Comparison of ENCODE assay signal across 20 cellular contexts in the genomic region with DNA sequence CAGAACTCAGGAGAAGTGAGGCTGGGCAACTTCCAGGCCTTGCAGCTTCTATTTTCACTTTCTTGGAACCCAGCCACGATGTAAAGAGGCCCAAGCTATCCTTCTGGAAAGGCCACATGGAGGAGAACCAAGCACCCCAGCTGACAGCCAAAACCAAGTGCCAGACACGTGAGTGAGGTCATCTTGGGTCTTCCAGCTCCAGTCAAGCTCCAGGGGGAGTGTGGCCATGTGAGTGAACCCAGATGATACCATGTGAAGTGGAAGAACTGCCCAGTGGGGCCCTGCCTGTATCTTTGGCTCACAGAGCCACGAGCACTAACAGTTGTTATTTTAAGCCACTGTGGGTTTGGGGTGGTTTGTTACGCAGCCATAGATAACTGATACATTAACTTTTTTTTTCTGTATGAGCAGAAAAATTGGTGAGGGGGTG.
DNase-seq lines count a peak whose midpoint lies in the region; ATAC-seq and TF ChIP-seq lines count a peak whose summit lies in the region.
"Had no signal": no experiment of that assay in that cellular context is flagged by ENCODE, and none has a peak within 500 bp of the region (broad histone marks: within the 10 kb centered on the region; RNA-seq: fewer than 3 reads in every experiment).

No MANE protein-coding gene starts in this region.

- no peak overlapping the region for H2AK5ac ChIP-seq in mesenchymal stem cell (ENCODE audit: low read length, severe bottlenecking)

- no peak overlapping the region for H2BK5ac ChIP-seq in mesenchymal stem cell (ENCODE audit: low read depth, low read length, poor library complexity, severe bottlenecking)

- H3K14ac ChIP-seq in mesenchymal stem cell (ENCODE audit: low read length in 2 of 2) = no peak overlapping the region

- peaks cover 34% of the 10 kb centered on the region for H3F3A ChIP-seq in neural progenitor cell (ENCODE audit: low read depth)

- TF ChIP-seq CTCF in AG04450 (IDR thresholded peaks at IDR 0.05; ENCODE audit: low read depth, low read length) (no peak), neural progenitor cell (IDR thresholded peaks at IDR 0.05) (no peak)

- 74% methylated on average over 4 of the region's 4 CpGs for WGBS in mesenchymal stem cell

- H3K4me3 Mint-ChIP-seq in dendritic cell treated with granulocyte-macrophage colony-stimulating factor and Interleukin-4, amounts not matched to agents 40 ng/mL and 50 ng/mL, for 4 days = no peak overlapping the region
- no peak overlapping the region for H3K4me3 Mint-ChIP-seq in neural progenitor cell
- no peak overlapping the region for H3K4me3 Mint-ChIP-seq in activated T-helper 2 cell treated with anti-CD3 and anti-CD28 coated beads, Interferon-gamma antibody, Interleukin-2, Interleukin-4, amounts not matched to agents 10 μg/mL and 5 μg/mL and 100 μg/mL, durations not matched to agents 14 hours and 24 hours and 36 hours (ENCODE audit: low read depth)
- H3K4me3 Mint-ChIP-seq: activated T-helper 17 cell treated with anti-CD3 and anti-CD28 coated beads, Interleukin-2, amount 50 U/mL, for 72 hours; HFFc6; neural crest cell; stimulated activated naive CD8-positive, alpha-beta T cell treated with anti-CD3 and anti-CD28 coated beads, Interleukin-15, Interleukin-2, amounts not matched to agents 100 ng/mL and 50 ng/mL, for 24 hours had no signal

- no peaks in the 10 kb centered on the region for H4K20me1 ChIP-seq in neural progenitor cell (ENCODE audit: low read depth)

- peaks cover 15% of the 10 kb centered on the region for H3K4me1 ChIP-seq in mesenchymal stem cell (ENCODE audit: control insufficient read depth, insufficient read depth, low read depth, low read length)
- peaks cover 22% of the 10 kb centered on the region for H3K4me1 ChIP-seq in neural progenitor cell

- H2BK15ac ChIP-seq in mesenchymal stem cell (ENCODE audit: low read depth, poor library complexity, severe bottlenecking) = no peak overlapping the region

- H3K27ac ChIP-seq in AG04450 (ENCODE audit: low read depth, low read length) (peak overlapping the region; percentile 21), mesenchymal stem cell (ENCODE audit: low read length, poor library complexity, severe bottlenecking) (no peak overlapping the region), neural progenitor cell (no peak overlapping the region)
- H3K27ac ChIP-seq: vagina had no signal

- peaks cover 9% of the 10 kb centered on the region for H3K27me3 Mint-ChIP-seq in dendritic cell treated with granulocyte-macrophage colony-stimulating factor and Interleukin-4, amounts not matched to agents 40 ng/mL and 50 ng/mL, for 4 days
- H3K27me3 Mint-ChIP-seq in neural progenitor cell (ENCODE audit: insufficient read depth, low read depth) = peaks cover 14% of the 10 kb centered on the region
- peaks cover 3% of the 10 kb centered on the region for H3K27me3 Mint-ChIP-seq in activated T-helper 2 cell treated with anti-CD3 and anti-CD28 coated beads, Interferon-gamma antibody, Interleukin-2, Interleukin-4, amounts not matched to agents 10 μg/mL and 5 μg/mL and 100 μg/mL, durations not matched to agents 14 hours and 24 hours and 36 hours (ENCODE audit: low read depth)
- H3K27me3 Mint-ChIP-seq: activated T-helper 17 cell treated with anti-CD3 and anti-CD28 coated beads, Interleukin-2, amount 50 U/mL, for 72 hours; stimulated activated naive CD8-positive, alpha-beta T cell treated with anti-CD3 and anti-CD28 coated beads, Interleukin-15, Interleukin-2, amounts not matched to agents 100 ng/mL and 50 ng/mL, for 24 hours had no signal

- H3K4me2 ChIP-seq in mesenchymal stem cell (ENCODE audit: low read length, poor library complexity, severe bottlenecking) = no peak overlapping the region
- no peak overlapping the region for H3K4me2 ChIP-seq in neural progenitor cell

- H3K79me2 ChIP-seq in neural progenitor cell (ENCODE audit: low read depth) = no peaks in the 10 kb centered on the region

- intact Hi-C loops in dendritic cell treated with granulocyte-macrophage colony-stimulating factor and Interleukin-4, amounts not matched to agents 40 ng/mL and 50 ng/mL, for 4 days (cut with micrococcal nuclease) = no loop called here
- intact Hi-C loops in head of caudate nucleus (cut with DNase I) = no loop called here
- intact Hi-C loops in activated T-helper 2 cell treated with anti-CD3 and anti-CD28 coated beads, Interferon-gamma antibody, Interleukin-2, Interleukin-4, amounts not matched to agents 10 μg/mL and 5 μg/mL and 100 μg/mL, durations not matched to agents 14 hours and 24 hours and 36 hours (cut with micrococcal nuclease) = no loop called here

- no peaks in the 10 kb centered on the region for H3K36me3 ChIP-seq in MG63
- H3K36me3 ChIP-seq in mesenchymal stem cell (ENCODE audit: control insufficient read depth in 1 of 2, insufficient read depth in 2 of 2, low read depth in 1 of 2, low read length in 2 of 2) = no peaks in the 10 kb centered on the region
- H3K36me3 ChIP-seq in neural progenitor cell = no peaks in the 10 kb centered on the region
- H3K36me3 ChIP-seq: vagina had no signal

- CTCF ChIA-PET in AG04450 (lab: Charles Lee) = no interaction called here

- peak overlapping the region in 1 of 2 experiments; percentile 52 for H3K4ac ChIP-seq in mesenchymal stem cell (ENCODE audit: low read depth in 1 of 2, low read length in 2 of 2)

- no peak overlapping the region for H2BK120ac ChIP-seq in mesenchymal stem cell (ENCODE audit: low read depth, low read length)

- H3K27ac Mint-ChIP-seq in dendritic cell treated with granulocyte-macrophage colony-stimulating factor and Interleukin-4, amounts not matched to agents 40 ng/mL and 50 ng/mL, for 4 days = peak overlapping the region; percentile 9
- no peak overlapping the region for H3K27ac Mint-ChIP-seq in neural progenitor cell
- no peak overlapping the region for H3K27ac Mint-ChIP-seq in activated T-helper 2 cell treated with anti-CD3 and anti-CD28 coated beads, Interferon-gamma antibody, Interleukin-2, Interleukin-4, amounts not matched to agents 10 μg/mL and 5 μg/mL and 100 μg/mL, durations not matched to agents 14 hours and 24 hours and 36 hours
- H3K27ac Mint-ChIP-seq: activated T-helper 17 cell treated with anti-CD3 and anti-CD28 coated beads, Interleukin-2, amount 50 U/mL, for 72 hours; HFFc6; stimulated activated naive CD8-positive, alpha-beta T cell treated with anti-CD3 and anti-CD28 coated beads, Interleukin-15, Interleukin-2, amounts not matched to agents 100 ng/mL and 50 ng/mL, for 24 hours had no signal

- no peaks in the 10 kb centered on the region for H3K36me3 Mint-ChIP-seq in dendritic cell treated with granulocyte-macrophage colony-stimulating factor and Interleukin-4, amounts not matched to agents 40 ng/mL and 50 ng/mL, for 4 days (ENCODE audit: low read depth)
- H3K36me3 Mint-ChIP-seq in neural progenitor cell = peaks cover 2% of the 10 kb centered on the region
- no peaks in the 10 kb centered on the region for H3K36me3 Mint-ChIP-seq in activated T-helper 2 cell treated with anti-CD3 and anti-CD28 coated beads, Interferon-gamma antibody, Interleukin-2, Interleukin-4, amounts not matched to agents 10 μg/mL and 5 μg/mL and 100 μg/mL, durations not matched to agents 14 hours and 24 hours and 36 hours (ENCODE audit: low read depth)

- H3K9me3 ChIP-seq in AG04450 (ENCODE audit: control insufficient read depth, insufficient read depth, low read length) = peaks cover 9% of the 10 kb centered on the region
- H3K9me3 ChIP-seq in MG63 = peaks cover 6% of the 10 kb centered on the region; the same call in 1 of the 2 replicates
- H3K9me3 ChIP-seq in mesenchymal stem cell (ENCODE audit: control insufficient read depth, low read length) = peaks cover 4% of the 10 kb centered on the region
- H3K9me3 ChIP-seq in neural progenitor cell (ENCODE audit: low read depth) = no peaks in the 10 kb centered on the region
- H3K9me3 ChIP-seq: vagina had no signal

- no peak overlapping the region for H2AFZ ChIP-seq in mesenchymal stem cell (ENCODE audit: low read depth, low read length)
- H2AFZ ChIP-seq in neural progenitor cell (replicated peaks) = no peak overlapping the region

- H4K91ac ChIP-seq in mesenchymal stem cell (ENCODE audit: low read length) = peak overlapping the region; percentile 75

- H3K9ac ChIP-seq in mesenchymal stem cell (ENCODE audit: low read length) (no peak overlapping the region), neural progenitor cell (no peak overlapping the region)

- H3K27me3 ChIP-seq in AG04450 (ENCODE audit: control insufficient read depth, insufficient read depth, low read length) = no peaks in the 10 kb centered on the region
- H3K27me3 ChIP-seq in MG63 = no peaks in the 10 kb centered on the region
- H3K27me3 ChIP-seq in mesenchymal stem cell (ENCODE audit: control insufficient read depth in 1 of 2, insufficient read depth in 1 of 2, low read length in 2 of 2) = no peaks in the 10 kb centered on the region
- H3K27me3 ChIP-seq in neural progenitor cell = no peaks in the 10 kb centered on the region
- H3K27me3 ChIP-seq: vagina had no signal

- no peak overlapping the region for H4K8ac ChIP-seq in mesenchymal stem cell (ENCODE audit: low read length)

- H3K9me3 Mint-ChIP-seq in dendritic cell treated with granulocyte-macrophage colony-stimulating factor and Interleukin-4, amounts not matched to agents 40 ng/mL and 50 ng/mL, for 4 days = no peaks in the 10 kb centered on the region
- no peaks in the 10 kb centered on the region for H3K9me3 Mint-ChIP-seq in neural progenitor cell
- H3K9me3 Mint-ChIP-seq in activated T-helper 2 cell treated with anti-CD3 and anti-CD28 coated beads, Interferon-gamma antibody, Interleukin-2, Interleukin-4, amounts not matched to agents 10 μg/mL and 5 μg/mL and 100 μg/mL, durations not matched to agents 14 hours and 24 hours and 36 hours = no peaks in the 10 kb centered on the region
- H3K9me3 Mint-ChIP-seq: activated T-helper 17 cell treated with anti-CD3 and anti-CD28 coated beads, Interleukin-2, amount 50 U/mL, for 72 hours; HFFc6; neural crest cell; stimulated activated naive CD8-positive, alpha-beta T cell treated with anti-CD3 and anti-CD28 coated beads, Interleukin-15, Interleukin-2, amounts not matched to agents 100 ng/mL and 50 ng/mL, for 24 hours had no signal

- H3K4me3 ChIP-seq in AG04450 (ENCODE audit: low read depth, low read length) (no peak overlapping the region), MG63 (no peak overlapping the region), mesenchymal stem cell (ENCODE audit: insufficient read depth in 1 of 2, low read depth in 1 of 2, low read length in 2 of 2) (no peak overlapping the region), neural progenitor cell (no peak overlapping the region)
- H3K4me3 ChIP-seq: vagina had no signal

- ATAC-seq in GM21360 (IDR thresholded peaks at IDR 0.05; ENCODE audit: unreplicated experiment) = no peak
- ATAC-seq: activated T-helper 17 cell treated with anti-CD3 and anti-CD28 coated beads, Interleukin-2, amount 50 U/mL, for 72 hours had no signal

- H3K18ac ChIP-seq in mesenchymal stem cell (ENCODE audit: low read depth in 1 of 2, low read length in 2 of 2) = peak overlapping the region in 1 of 2 experiments; percentile 84

- peak overlapping the region in 1 of 2 experiments; percentile 96 for H2BK12ac ChIP-seq in mesenchymal stem cell (ENCODE audit: low read length in 2 of 2)

- H3K79me1 ChIP-seq in mesenchymal stem cell (replicated peaks; ENCODE audit: low read length, poor library complexity, severe bottlenecking) = no peaks in the 10 kb centered on the region

- POLR2A ChIA-PET in AG04450 (lab: Yijun Ruan, JAX) = no interaction called here

- no peak overlapping the region for H3K23ac ChIP-seq in mesenchymal stem cell (ENCODE audit: low read length in 2 of 2)

- H3K4me1 Mint-ChIP-seq in dendritic cell treated with granulocyte-macrophage colony-stimulating factor and Interleukin-4, amounts not matched to agents 40 ng/mL and 50 ng/mL, for 4 days (ENCODE audit: low read depth) = peaks cover 20% of the 10 kb centered on the region
- peaks cover 50% of the 10 kb centered on the region for H3K4me1 Mint-ChIP-seq in neural progenitor cell
- H3K4me1 Mint-ChIP-seq in activated T-helper 2 cell treated with anti-CD3 and anti-CD28 coated beads, Interferon-gamma antibody, Interleukin-2, Interleukin-4, amounts not matched to agents 10 μg/mL and 5 μg/mL and 100 μg/mL, durations not matched to agents 14 hours and 24 hours and 36 hours (ENCODE audit: low read depth) = no peaks in the 10 kb centered on the region
- H3K4me1 Mint-ChIP-seq: activated T-helper 17 cell treated with anti-CD3 and anti-CD28 coated beads, Interleukin-2, amount 50 U/mL, for 72 hours had no signal

- no peak for DNase-seq in AG04450 (ENCODE audit: low read depth, low spot score)
- peak; percentile 73 for DNase-seq in MG63
- peak; percentile 51 for DNase-seq in mesenchymal stem cell
- DNase-seq in neural progenitor cell (ENCODE audit: low spot score) = no peak
- no peak for DNase-seq in head of caudate nucleus
- DNase-seq in activated T-helper 2 cell treated with anti-CD3 and anti-CD28 coated beads, Interferon-gamma antibody, Interleukin-2, Interleukin-4, amounts not matched to agents 10 μg/mL and 5 μg/mL and 100 μg/mL, durations not matched to agents 14 hours and 24 hours and 36 hours (ENCODE audit: low spot score) = no peak
- DNase-seq: activated CD4-positive, alpha-beta T cell treated with anti-CD3 and anti-CD28 coated beads for 1 hour; amniotic stem cell; glutamatergic neuron; HFFc6; NCI-H1930; NCI-H510A treated with DMSO at 0.1 percent for 48 hours; retina; T1000 had no signal

Comparison
In these comparisons a context has a peak if more than half of its experiments do, and no peak if none do; other contexts are left out.
1. DNase-seq: peak in MG63 (single experiment) and mesenchymal stem cell (single experiment); none in AG04450 (single experiment), neural progenitor cell (single experiment), head of caudate nucleus (0 of 42) and activated T-helper 2 cell treated with anti-CD3 and anti-CD28 coated beads, Interferon-gamma antibody, Interleukin-2, Interleukin-4, amounts not matched to agents 10 μg/mL and 5 μg/mL and 100 μg/mL, durations not matched to agents 14 hours and 24 hours and 36 hours (single experiment).